25 cellular contexts compared by ENCODE assay signal in genomic region chr6:1515280-1515679, GRCh38.
DNase-seq lines count a peak whose midpoint lies in the region; ATAC-seq and TF ChIP-seq lines count a peak whose summit lies in the region.
"Had no signal": no experiment of that assay in that cellular context is flagged by ENCODE, and none has a peak within 500 bp of the region (broad histone marks: within the 10 kb centered on the region; RNA-seq: fewer than 3 reads in every experiment).

No MANE protein-coding gene starts in this region.

- WGBS in endodermal cell (ENCODE audit: insufficient coverage in 1 of 2, insufficient read length in 1 of 2), 2 experiments = 87 to 91% methylated on average over 15 to 31 of the region's 31 CpGs

- no peaks in the 10 kb centered on the region for H3K4me1 Mint-ChIP-seq in endodermal cell
- H3K4me1 Mint-ChIP-seq: CD4-positive, CD25-positive, alpha-beta regulatory T cell; T-helper 17 cell had no signal

- no peak overlapping the region for H3K27ac Mint-ChIP-seq in endodermal cell
- H3K27ac Mint-ChIP-seq: CD4-positive, CD25-positive, alpha-beta regulatory T cell; T-helper 17 cell had no signal

- ATAC-seq in GM19324 (IDR thresholded peaks at IDR 0.05; ENCODE audit: low FRiP score, unreplicated experiment) (no peak), HG02571 (IDR thresholded peaks at IDR 0.05; ENCODE audit: unreplicated experiment) (no peak), HG03108 (IDR thresholded peaks at IDR 0.05; ENCODE audit: unreplicated experiment) (no peak)
- ATAC-seq: T-helper 17 cell had no signal

- DNase-seq in HuH-7 (ENCODE audit: low spot score) = peak; percentile 48
- peak; percentile 22 for DNase-seq in RPMI8226
- DNase-seq in endodermal cell = no peak
- DNase-seq in right atrium auricular region (ENCODE audit: low spot score) = no peak
- DNase-seq: CD4-positive, CD25-positive, alpha-beta regulatory T cell; DMS153; IMR-90; NCI-H1048; NCI-H1417 treated with DMSO at 0.1 percent for 48 hours; NCI-H1694 treated with DMSO at 0.1 percent for 48 hours; NCI-H2081 treated with DMSO at 0.1 percent for 48 hours; NCI-H2171 treated with DMSO at 0.1 percent for 48 hours; NCI-H345; NCI-H510A treated with DMSO at 0.1 percent for 48 hours; NCI-H774; NK-92 treated with Interleukin-12 subunit alpha and Interleukin-12 subunit beta, amount 100 ng/mL, for 24 hours; PC-9; SHP77; T-helper 17 cell had no signal

- H3K36me3 Mint-ChIP-seq in endodermal cell (ENCODE audit: low read depth) = no peaks in the 10 kb centered on the region
- H3K36me3 Mint-ChIP-seq: CD4-positive, CD25-positive, alpha-beta regulatory T cell had no signal

- peaks cover 23% of the 10 kb centered on the region for H3K27me3 Mint-ChIP-seq in endodermal cell (ENCODE audit: insufficient read depth)

- no peaks in the 10 kb centered on the region for H3K9me3 Mint-ChIP-seq in endodermal cell

- H3K4me1 ChIP-seq in endodermal cell (ENCODE audit: control insufficient read depth, insufficient read depth, low read length) (no peaks in the 10 kb centered on the region), right atrium auricular region (no peaks in the 10 kb centered on the region)

- peaks cover 20% of the 10 kb centered on the region for H3K27me3 ChIP-seq in endodermal cell (ENCODE audit: control insufficient read depth, insufficient read depth, low read length, poor library complexity, severe bottlenecking)
- no peaks in the 10 kb centered on the region for H3K27me3 ChIP-seq in right atrium auricular region

- peak; percentile 48 for TF ChIP-seq CTCF in 22Rv1 (IDR thresholded peaks at IDR 0.05)
- TF ChIP-seq CTCF in endodermal cell (conservative IDR thresholded peaks at IDR 0.05) = peak; percentile 20
- TF ChIP-seq CTCF in right atrium auricular region (IDR thresholded peaks at IDR 0.05) = no peak

- H3K27ac ChIP-seq in 22Rv1 (no peak overlapping the region), endodermal cell (ENCODE audit: low read depth, low read length) (no peak overlapping the region), right atrium auricular region (no peak overlapping the region)
- H3K27ac ChIP-seq: KMS-11, PC-9, RWPE1 had no signal

- H3K4me3 ChIP-seq in endodermal cell (ENCODE audit: low read length) (no peak overlapping the region), right atrium auricular region (no peak overlapping the region)
- H3K4me3 ChIP-seq: PC-9 had no signal

- no peak overlapping the region for H3K9ac ChIP-seq in endodermal cell (ENCODE audit: extremely low read depth, low read length, poor library complexity, severe bottlenecking)
- H3K9ac ChIP-seq: KMS-11 had no signal

- H3K9me3 ChIP-seq in endodermal cell (ENCODE audit: control insufficient read depth, low read length) (no peaks in the 10 kb centered on the region), right atrium auricular region (no peaks in the 10 kb centered on the region)

- H3K4me3 Mint-ChIP-seq in endodermal cell = no peak overlapping the region
- H3K4me3 Mint-ChIP-seq: CD4-positive, CD25-positive, alpha-beta regulatory T cell; T-helper 17 cell had no signal

- H3K36me3 ChIP-seq in endodermal cell (ENCODE audit: control insufficient read depth, insufficient read depth, low read length) (no peaks in the 10 kb centered on the region), right atrium auricular region (no peaks in the 10 kb centered on the region)

Comparison
In these comparisons a context has a peak if more than half of its experiments do, and no peak if none do; other contexts are left out.
1. CTCF ChIP-seq: peak in 22Rv1 (single experiment) and endodermal cell (single experiment); none in right atrium auricular region (0 of 2).
2. DNase-seq: peak in HuH-7 (single experiment) and RPMI8226 (single experiment); none in endodermal cell (single experiment) and right atrium auricular region (single experiment).